Comparison of ENCODE assay signal across 8 cellular contexts in genomic region chr17:45171338-45172231, GRCh38. TPM values are rescaled to one million over a fixed set of nuclear protein-coding genes. Genes with fewer than 3 reads are reported as not detected.
A peak's percentile ranks its signal among the peaks of the same experiment; 100 is the strongest.
DNase-seq lines count a peak whose midpoint lies in the region; ATAC-seq and TF ChIP-seq lines count a peak whose summit lies in the region.

No MANE protein-coding gene starts in this region.

- no peaks in the 10 kb centered on the region for H3K36me3 ChIP-seq in hepatocyte (replicated peaks; ENCODE audit: insufficient read depth, low read depth)
- H3K36me3 ChIP-seq in skeletal muscle satellite cell (ENCODE audit: insufficient read depth, low read length) = no peaks in the 10 kb centered on the region

- no peak for TF ChIP-seq CTCF in hepatocyte (IDR thresholded peaks at IDR 0.05; ENCODE audit: poor library complexity)

- intact Hi-C loops in activated CD4-positive, alpha-beta T cell treated with anti-CD3 and anti-CD28 coated beads for 36 hours (cut with DNase I, micrococcal nuclease) = loop anchor here (1.0 to 2.0 kb wide), 4 partner anchors 10 to 25 kb away; partner anchors contain the start of genes HEXIM1 (in 2 of the 2) and HEXIM2 (in 2 of the 2)

- H3K9ac ChIP-seq in skeletal muscle satellite cell (ENCODE audit: low read depth, low read length) = peak overlapping the region; percentile 82

- no peaks in the 10 kb centered on the region for H3K27me3 Mint-ChIP-seq in activated CD4-positive, alpha-beta T cell treated with anti-CD3 and anti-CD28 coated beads for 36 hours
- H3K27me3 Mint-ChIP-seq in activated CD4-positive, alpha-beta memory T cell treated with anti-CD3 and anti-CD28 coated beads, Interleukin-2, amount 10 ng/mL, durations not matched to agents 7 days and 5 days = no peaks in the 10 kb centered on the region

- peak overlapping the region; percentile 22 for H2AFZ ChIP-seq in hepatocyte

- no peaks in the 10 kb centered on the region for H3K79me2 ChIP-seq in hepatocyte

- H3K4me2 ChIP-seq in hepatocyte (peak overlapping the region; percentile 65), skeletal muscle satellite cell (ENCODE audit: low read length) (peak overlapping the region; percentile 91)

- H3K4me3 Mint-ChIP-seq in activated CD4-positive, alpha-beta T cell treated with anti-CD3 and anti-CD28 coated beads for 36 hours = no peak overlapping the region
- no peak overlapping the region for H3K4me3 Mint-ChIP-seq in activated CD4-positive, alpha-beta memory T cell treated with anti-CD3 and anti-CD28 coated beads, Interleukin-2, amount 10 ng/mL, durations not matched to agents 7 days and 5 days

- no peak overlapping the region for H3K4me3 ChIP-seq in hepatocyte
- H3K4me3 ChIP-seq in skeletal muscle satellite cell (ENCODE audit: low read length) = peak overlapping the region; percentile 69

- peaks cover 23% of the 10 kb centered on the region for H3K4me1 Mint-ChIP-seq in activated CD4-positive, alpha-beta T cell treated with anti-CD3 and anti-CD28 coated beads for 36 hours
- peaks cover 25% of the 10 kb centered on the region for H3K4me1 Mint-ChIP-seq in activated CD4-positive, alpha-beta memory T cell treated with anti-CD3 and anti-CD28 coated beads, Interleukin-2, amount 10 ng/mL, durations not matched to agents 7 days and 5 days

- peaks cover 44% of the 10 kb centered on the region for H3K4me1 ChIP-seq in hepatocyte (ENCODE audit: insufficient read depth)
- H3K4me1 ChIP-seq in skeletal muscle satellite cell (ENCODE audit: control insufficient read depth, insufficient read depth, low read length) = peaks cover 51% of the 10 kb centered on the region

- H3K27me3 ChIP-seq in hepatocyte (no peaks in the 10 kb centered on the region), skeletal muscle satellite cell (ENCODE audit: control insufficient read depth, insufficient read depth, low read length) (no peaks in the 10 kb centered on the region)

- ATAC-seq in activated CD4-positive, alpha-beta T cell treated with anti-CD3 and anti-CD28 coated beads for 36 hours = no peak

- POLR2A ChIA-PET in activated CD4-positive, alpha-beta T cell treated with anti-CD3 and anti-CD28 coated beads for 36 hours (lab: Charles Lee) = interaction anchor here (1.2 to 3.3 kb wide), 2 partner anchors 10 to 23 kb away, joined by 3 to 33 read pairs; partner anchors contain the start of genes HEXIM1 and HEXIM2
- POLR2A ChIA-PET in activated CD4-positive, alpha-beta memory T cell treated with anti-CD3 and anti-CD28 coated beads, Interleukin-2, amount 10 ng/mL, durations not matched to agents 7 days and 5 days (lab: Charles Lee) = interaction anchor here (1.2 to 4.4 kb wide), 4 partner anchors 7 to 76 kb away, joined by 4 to 54 read pairs (median 26); partner anchors contain the start of genes HEXIM1 and HEXIM2

- no peaks in the 10 kb centered on the region for H3K9me2 ChIP-seq in hepatocyte (replicated peaks; ENCODE audit: insufficient read depth)

- 31% methylated on average over 18 of the region's 20 CpGs for WGBS in hepatocyte (ENCODE audit: low lambda C conversion rate, missing lambda C conversion rate)

- no peaks in the 10 kb centered on the region for H3K9me3 Mint-ChIP-seq in activated CD4-positive, alpha-beta T cell treated with anti-CD3 and anti-CD28 coated beads for 36 hours (ENCODE audit: low read depth)
- no peaks in the 10 kb centered on the region for H3K9me3 Mint-ChIP-seq in activated CD4-positive, alpha-beta memory T cell treated with anti-CD3 and anti-CD28 coated beads, Interleukin-2, amount 10 ng/mL, durations not matched to agents 7 days and 5 days

- DNase-seq in activated CD4-positive, alpha-beta T cell treated with anti-CD3 and anti-CD28 coated beads for 36 hours = peak; percentile 20
- no peak for DNase-seq in activated CD4-positive, alpha-beta T cell treated with anti-CD3 and anti-CD28 coated beads for 48 hours
- no peak for DNase-seq in activated CD4-positive, alpha-beta memory T cell treated with anti-CD3 and anti-CD28 coated beads, Interleukin-2, amount 10 ng/mL, durations not matched to agents 7 days and 5 days
- DNase-seq in hepatocyte (ENCODE audit: low spot score) (peak; percentile 85), activated gamma-delta T cell (lab: John Stamatoyannopoulos, UW) (no peak), NCI-H1092 treated with DMSO at 0.1 percent for 48 hours (lab: John Stamatoyannopoulos, UW) (no peak)
- no peak for DNase-seq in stimulated activated naive CD4-positive, alpha-beta T cell treated with Interleukin-2 at 50 U/mL for 16 hours (lab: John Stamatoyannopoulos, UW)

- no peaks in the 10 kb centered on the region for H3K9me3 ChIP-seq in hepatocyte (ENCODE audit: low read depth)
- no peaks in the 10 kb centered on the region for H3K9me3 ChIP-seq in skeletal muscle satellite cell (replicated peaks; ENCODE audit: low read length)

- CTCF ChIA-PET in activated CD4-positive, alpha-beta T cell treated with anti-CD3 and anti-CD28 coated beads for 36 hours (lab: Charles Lee) = interaction anchor here (0.6 to 4.2 kb wide), 6 partner anchors 11 to 1192 kb away, joined by 3 to 41 read pairs (median 8); partner anchors contain the start of genes ACBD4, HEXIM1 and HEXIM2
- CTCF ChIA-PET in activated CD4-positive, alpha-beta memory T cell treated with anti-CD3 and anti-CD28 coated beads, Interleukin-2, amount 10 ng/mL, durations not matched to agents 7 days and 5 days (lab: Charles Lee) = interaction anchor here (1.4 to 3.1 kb wide), 4 partner anchors 20 to 36 kb away, joined by 3 to 22 read pairs (median 18); partner anchors contain the start of genes ACBD4 and HEXIM1

- peak overlapping the region; percentile 85 for H3K27ac Mint-ChIP-seq in activated CD4-positive, alpha-beta T cell treated with anti-CD3 and anti-CD28 coated beads for 36 hours
- H3K27ac Mint-ChIP-seq in activated CD4-positive, alpha-beta memory T cell treated with anti-CD3 and anti-CD28 coated beads, Interleukin-2, amount 10 ng/mL, durations not matched to agents 7 days and 5 days = peak overlapping the region; percentile 54

- H4K20me1 ChIP-seq in hepatocyte (ENCODE audit: insufficient read depth, poor library complexity, severe bottlenecking) = no peaks in the 10 kb centered on the region

- no peaks in the 10 kb centered on the region for H3K36me3 Mint-ChIP-seq in activated CD4-positive, alpha-beta T cell treated with anti-CD3 and anti-CD28 coated beads for 36 hours (ENCODE audit: low read depth)
- H3K36me3 Mint-ChIP-seq in activated CD4-positive, alpha-beta memory T cell treated with anti-CD3 and anti-CD28 coated beads, Interleukin-2, amount 10 ng/mL, durations not matched to agents 7 days and 5 days (ENCODE audit: low read depth) = no peaks in the 10 kb centered on the region

- H3K27ac ChIP-seq in hepatocyte = peak overlapping the region; percentile 98

RNA-seq across cellular contexts. Expression of gene HEXIM2, which starts 9.9 kb away (rescaled TPM):
- total RNA-seq in activated CD4-positive, alpha-beta T cell treated with anti-CD3 and anti-CD28 coated beads for 36 hours = 1 to 10 TPM; 3.9 to 4.6 TPM
- total RNA-seq in activated CD4-positive, alpha-beta memory T cell treated with anti-CD3 and anti-CD28 coated beads, Interleukin-2, amount 10 ng/mL, durations not matched to agents 7 days and 5 days = 1 to 10 TPM; 6.5 to 8.0 TPM
- 6.7 and 12.2 TPM in 2 replicates for total RNA-seq in hepatocyte
- 7.6 and 10.5 TPM in 2 replicates for polyA plus RNA-seq in hepatocyte
- total RNA-seq in skeletal muscle satellite cell (2012; rRNA removed) = 4.6 and 8.3 TPM in 2 replicates

RNA-seq across cellular contexts. Expression of gene HEXIM1, which starts 23.3 kb away (rescaled TPM):
- total RNA-seq in activated CD4-positive, alpha-beta T cell treated with anti-CD3 and anti-CD28 coated beads for 36 hours = 10 to 100 TPM; 27.1 to 27.3 TPM
- 10 to 100 TPM; 35.0 to 35.8 TPM for total RNA-seq in activated CD4-positive, alpha-beta memory T cell treated with anti-CD3 and anti-CD28 coated beads, Interleukin-2, amount 10 ng/mL, durations not matched to agents 7 days and 5 days
- 17.1 and 19.2 TPM in 2 replicates for total RNA-seq in hepatocyte
- polyA plus RNA-seq in hepatocyte = 13.5 and 14.5 TPM in 2 replicates
- 4.2 and 4.3 TPM in 2 replicates for total RNA-seq in skeletal muscle satellite cell (2012; rRNA removed)

RNA-seq across cellular contexts. Expression of gene ACBD4, which starts 36.1 kb away (rescaled TPM):
- total RNA-seq in activated CD4-positive, alpha-beta T cell treated with anti-CD3 and anti-CD28 coated beads for 36 hours = 10 to 100 TPM; 12.7 to 13.4 TPM
- total RNA-seq in activated CD4-positive, alpha-beta memory T cell treated with anti-CD3 and anti-CD28 coated beads, Interleukin-2, amount 10 ng/mL, durations not matched to agents 7 days and 5 days = 10 to 100 TPM; 15.0 to 17.8 TPM
- 8.1 and 8.2 TPM in 2 replicates for total RNA-seq in hepatocyte
- polyA plus RNA-seq in hepatocyte = 11.2 and 13.7 TPM in 2 replicates
- total RNA-seq in skeletal muscle satellite cell (2012; rRNA removed) = 0.87 and 4.6 TPM in 2 replicates

RNA-seq across cellular contexts. Expression of gene PLCD3, which starts 39.3 kb away (rescaled TPM):
- 1 to 10 TPM; 2.9 to 3.4 TPM for total RNA-seq in activated CD4-positive, alpha-beta T cell treated with anti-CD3 and anti-CD28 coated beads for 36 hours
- 1 to 10 TPM; 2.7 to 3.1 TPM for total RNA-seq in activated CD4-positive, alpha-beta memory T cell treated with anti-CD3 and anti-CD28 coated beads, Interleukin-2, amount 10 ng/mL, durations not matched to agents 7 days and 5 days
- total RNA-seq in hepatocyte = 49.2 and 69.7 TPM in 2 replicates
- polyA plus RNA-seq in hepatocyte = 35.7 and 41.8 TPM in 2 replicates
- total RNA-seq in skeletal muscle satellite cell (2012; rRNA removed) = 5.3 and 13.3 TPM in 2 replicates

RNA-seq across cellular contexts. Expression of gene FMNL1, which starts 50.1 kb away (rescaled TPM):
- total RNA-seq in activated CD4-positive, alpha-beta T cell treated with anti-CD3 and anti-CD28 coated beads for 36 hours = 100 to 1,000 TPM; 268 to 295 TPM
- total RNA-seq in activated CD4-positive, alpha-beta memory T cell treated with anti-CD3 and anti-CD28 coated beads, Interleukin-2, amount 10 ng/mL, durations not matched to agents 7 days and 5 days = 100 to 1,000 TPM; 465 to 477 TPM
- 0.30 and 1.4 TPM in 2 replicates for total RNA-seq in hepatocyte
- 1.2 and 2.9 TPM in 2 replicates for polyA plus RNA-seq in hepatocyte
- total RNA-seq in skeletal muscle satellite cell (2012; rRNA removed) = 3.3 and 6.3 TPM in 2 replicates

Comparison
In these comparisons a context has a peak if more than half of its experiments do, and no peak if none do; other contexts are left out.
1. DNase-seq: peak in activated CD4-positive, alpha-beta T cell treated with anti-CD3 and anti-CD28 coated beads for 36 hours (single experiment) and hepatocyte (single experiment); none in activated CD4-positive, alpha-beta T cell treated with anti-CD3 and anti-CD28 coated beads for 48 hours (single experiment), activated CD4-positive, alpha-beta memory T cell treated with anti-CD3 and anti-CD28 coated beads, Interleukin-2, amount 10 ng/mL, durations not matched to agents 7 days and 5 days (single experiment), activated gamma-delta T cell (single experiment), stimulated activated naive CD4-positive, alpha-beta T cell treated with Interleukin-2 at 50 U/mL for 16 hours (single experiment) and NCI-H1092 treated with DMSO at 0.1 percent for 48 hours (single experiment).